9 cellular contexts compared by ENCODE assay signal in genomic region chr11:9716275-9717039, GRCh38. TPM values are rescaled to one million over a fixed set of nuclear protein-coding genes. Genes with fewer than 3 reads are reported as not detected.
DNase-seq lines count a peak whose midpoint lies in the region; ATAC-seq, FAIRE-seq and TF ChIP-seq lines count a peak whose summit lies in the region.
"Had no signal": no experiment of that assay in that cellular context is flagged by ENCODE, and none has a peak within 500 bp of the region (broad histone marks: within the 10 kb centered on the region; RNA-seq: fewer than 3 reads in every experiment).

No MANE protein-coding gene starts in this region.

- no peaks in the 10 kb centered on the region for H3K27me3 Mint-ChIP-seq in osteocyte (ENCODE audit: unreplicated experiment)

- H3K4me3 ChIP-seq in vagina: no peak overlapping the region

- DNase-seq in H54 (ENCODE audit: insufficient read length, low spot score) (no peak), NCI-H226 (peak; percentile 69), caudate nucleus (lab: John Stamatoyannopoulos, UW) (no peak), osteocyte (ENCODE audit: extremely low spot score, unreplicated experiment) (no peak), COLO668 (lab: John Stamatoyannopoulos, UW; ENCODE audit: unreplicated experiment) (no peak), HT-29 (ENCODE audit: low spot score) (no peak), vagina (ENCODE audit: extremely low spot score in 2 of 2) (no peak)
- DNase-seq: natural killer cell had no signal

- peak; percentile 86 for FAIRE-seq in H54 (lab: Jason Lieb, UNC)

- intact Hi-C loops in vagina (cut with DNase I): no loop called here

- H3K27ac ChIP-seq in caudate nucleus (ENCODE audit: low read depth, low read length) (peak overlapping the region; percentile 9), vagina (no peak overlapping the region)

- peaks cover 50% of the 10 kb centered on the region for H3K4me1 Mint-ChIP-seq in osteocyte (ENCODE audit: unreplicated experiment)

- no peaks in the 10 kb centered on the region for H3K27me3 ChIP-seq in vagina

- no peak overlapping the region for H3K4me3 Mint-ChIP-seq in osteocyte (ENCODE audit: unreplicated experiment)
- H3K4me3 Mint-ChIP-seq: natural killer cell had no signal

- TF ChIP-seq CTCF in osteocyte (IDR thresholded peaks at IDR 0.05) (no peak), vagina (IDR thresholded peaks at IDR 0.05) (no peak)

- peaks cover 21% of the 10 kb centered on the region for H3K36me3 Mint-ChIP-seq in osteocyte (ENCODE audit: unreplicated experiment)
- H3K36me3 Mint-ChIP-seq: natural killer cell had no signal

- peak overlapping the region; percentile 86 for H3K27ac Mint-ChIP-seq in osteocyte (ENCODE audit: unreplicated experiment)

- H3K4me1 ChIP-seq in vagina: peaks cover 31% of the 10 kb centered on the region

- H3K36me3 ChIP-seq in vagina: peaks cover 0 to 4% of the 10 kb centered on the region in 2 donors

- peaks cover 3% of the 10 kb centered on the region for H3K9me3 Mint-ChIP-seq in osteocyte (ENCODE audit: unreplicated experiment)
- H3K9me3 Mint-ChIP-seq: natural killer cell had no signal

- H3K9me3 ChIP-seq in vagina: no peaks in the 10 kb centered on the region

- peak; percentile 77 for ATAC-seq in GM18499 (IDR thresholded peaks at IDR 0.05; ENCODE audit: insufficient read depth, unreplicated experiment)

- TF ChIP-seq POLR2A in H54 (IDR thresholded peaks at IDR 0.05; ENCODE audit: low read depth, low read length): no peak
- TF ChIP-seq POLR2A in vagina (IDR thresholded peaks at IDR 0.05): no peak

RNA-seq across cellular contexts. Expression of gene SWAP70, which starts 52.6 kb away (rescaled TPM):
- total RNA-seq in osteocyte: 37.4 and 39.7 TPM in 2 replicates
- 4.4 and 5.1 TPM in 2 replicates for total RNA-seq in HT-29 (2014; rRNA removed; shearing (Covaris generic))
- total RNA-seq in vagina: 32.2 TPM
